Comparison of ENCODE assay signal across 13 cellular contexts in the genomic region with DNA sequence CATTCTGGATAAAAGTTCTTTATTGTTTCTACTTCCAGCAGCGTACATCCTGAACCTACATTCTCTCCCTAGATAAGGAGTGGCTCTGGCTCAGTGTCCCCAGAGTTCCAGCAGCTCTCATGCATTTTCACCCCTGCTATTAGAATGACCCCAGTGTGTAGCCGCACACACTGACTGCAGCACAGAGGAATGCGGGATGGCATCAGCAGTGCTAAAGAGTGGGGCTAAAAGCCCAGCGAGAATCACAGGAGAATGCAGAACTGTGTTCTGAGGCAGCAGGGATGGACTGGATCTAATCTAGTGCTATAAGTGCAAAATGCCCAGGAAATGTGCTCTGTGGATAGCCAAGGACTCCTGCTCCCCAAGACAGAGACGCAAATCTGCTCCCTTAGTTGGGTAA.
DNase-seq lines count a peak whose midpoint lies in the region; ATAC-seq and TF ChIP-seq lines count a peak whose summit lies in the region.
"Had no signal": no experiment of that assay in that cellular context is flagged by ENCODE, and none has a peak within 500 bp of the region (broad histone marks: within the 10 kb centered on the region; RNA-seq: fewer than 3 reads in every experiment).

No MANE protein-coding gene starts in this region.

- H3K4me1 ChIP-seq in A673 (ENCODE audit: insufficient read depth, low read length, poor library complexity, severe bottlenecking), result no peaks in the 10 kb centered on the region
- H3K4me1 ChIP-seq: BLaER1 treated with 17β-estradiol and CSF1 and Interleukin-3, amounts not matched to agents 10 nM and 100 nM had no signal

- H3K4me3 ChIP-seq in A673 (ENCODE audit: low read depth, low read length, poor library complexity, severe bottlenecking), result no peak overlapping the region
- H3K4me3 ChIP-seq: BLaER1 treated with 17β-estradiol and CSF1 and Interleukin-3, amounts not matched to agents 10 nM and 100 nM had no signal

- POLR2A ChIA-PET in A673 (lab: Charles Lee; ENCODE audit: low non-redundant PET), result no interaction called here

- peaks cover 4% of the 10 kb centered on the region for H3K36me3 Mint-ChIP-seq in osteocyte (ENCODE audit: unreplicated experiment)
- H3K36me3 Mint-ChIP-seq: activated naive CD4-positive, alpha-beta T cell treated with anti-CD3 and anti-CD28 coated beads, Interleukin-2, amount 50 U/mL, for 72 hours had no signal

- peaks cover 48% of the 10 kb centered on the region for H3K4me1 Mint-ChIP-seq in osteocyte (ENCODE audit: unreplicated experiment)

- no peaks in the 10 kb centered on the region for H3K9me3 ChIP-seq in A673 (ENCODE audit: low read depth, low read length, poor library complexity, severe bottlenecking)

- no peaks in the 10 kb centered on the region for H3K27me3 ChIP-seq in A673 (replicated peaks; ENCODE audit: insufficient read depth, low read depth, low read length, poor library complexity)
- H3K27me3 ChIP-seq: BLaER1 treated with 17β-estradiol and CSF1 and Interleukin-3, amounts not matched to agents 10 nM and 100 nM had no signal

- intact Hi-C loops in left ventricle myocardium superior (cut with micrococcal nuclease) (loop anchor here (10.0 kb wide), 1 partner anchor 64 kb away; a partner anchor contains a TSS), A673 (cut with micrococcal nuclease; ENCODE audit: unreplicated experiment) (no loop called here)

- H3K36me3 ChIP-seq in A673 (ENCODE audit: insufficient read depth, low read length, poor library complexity, severe bottlenecking), result no peaks in the 10 kb centered on the region
- H3K36me3 ChIP-seq: BLaER1 treated with 17β-estradiol and CSF1 and Interleukin-3, amounts not matched to agents 10 nM and 100 nM had no signal

- peak; percentile 55 for DNase-seq in EH (ENCODE audit: low read depth)
- no peak for DNase-seq in left ventricle myocardium superior
- no peak for DNase-seq in osteocyte (ENCODE audit: extremely low spot score, unreplicated experiment)
- no peak for DNase-seq in A673 (ENCODE audit: low spot score)
- no peak for DNase-seq in NCI-H1417 (lab: John Stamatoyannopoulos, UW)
- no peak for DNase-seq in stimulated activated CD4-positive, alpha-beta T cell treated with anti-CD3 and anti-CD28 coated beads, Interleukin-4, amount 100 ng/mL, for 24 hours
- DNase-seq: MV-4-11, OCI-M1 had no signal

- BruUV-seq in A673 (replicated peaks; lab: Mats Ljungman, UMichigan), result no TSS peak

- TF ChIP-seq CTCF in osteocyte (IDR thresholded peaks at IDR 0.05) (no peak), A673 (conservative IDR thresholded peaks at IDR 0.05; ENCODE audit: low read depth, low read length) (no peak)

- H3K4me3 Mint-ChIP-seq in osteocyte (ENCODE audit: unreplicated experiment), result no peak overlapping the region

- CTCF ChIA-PET in A673 (lab: Charles Lee), result no interaction called here

- peak; percentile 93 for ATAC-seq in left ventricle myocardium superior
- ATAC-seq in GM21515 (IDR thresholded peaks at IDR 0.05; ENCODE audit: unreplicated experiment), result no peak
- ATAC-seq: activated naive CD4-positive, alpha-beta T cell treated with anti-CD3 and anti-CD28 coated beads, Interleukin-2, amount 50 U/mL, for 72 hours; esophagus mucosa had no signal

- no peaks in the 10 kb centered on the region for H3K27me3 Mint-ChIP-seq in osteocyte (ENCODE audit: unreplicated experiment)

- H3K27ac ChIP-seq in angular gyrus (ENCODE audit: low read depth, low read length) (peak overlapping the region; percentile 32), A673 (ENCODE audit: low read depth, low read length, poor library complexity, severe bottlenecking) (no peak overlapping the region)
- H3K27ac ChIP-seq: BLaER1 treated with 17β-estradiol and CSF1 and Interleukin-3, amounts not matched to agents 10 nM and 100 nM had no signal

- peak overlapping the region; percentile 78 for H3K27ac Mint-ChIP-seq in osteocyte (ENCODE audit: unreplicated experiment)
- H3K27ac Mint-ChIP-seq: activated naive CD4-positive, alpha-beta T cell treated with anti-CD3 and anti-CD28 coated beads, Interleukin-2, amount 50 U/mL, for 72 hours had no signal

- H3K9me3 Mint-ChIP-seq in osteocyte (ENCODE audit: unreplicated experiment), result peaks cover 3% of the 10 kb centered on the region
- H3K9me3 Mint-ChIP-seq: activated naive CD4-positive, alpha-beta T cell treated with anti-CD3 and anti-CD28 coated beads, Interleukin-2, amount 50 U/mL, for 72 hours had no signal
